ENCODE assay signal across 16 cellular contexts in genomic region chr5:139839416-139839815, GRCh38. TPM values are rescaled to one million over a fixed set of nuclear protein-coding genes. Genes with fewer than 3 reads are reported as not detected.
DNase-seq lines count a peak whose midpoint lies in the region; ATAC-seq, FAIRE-seq and TF ChIP-seq lines count a peak whose summit lies in the region.
"Had no signal": no experiment of that assay in that cellular context is flagged by ENCODE, and none has a peak within 500 bp of the region (broad histone marks: within the 10 kb centered on the region; RNA-seq: fewer than 3 reads in every experiment).

No MANE protein-coding gene starts in this region.

- H3K4me1 ChIP-seq in HepG2 (ENCODE audit: insufficient read depth, low read length) (no peaks in the 10 kb centered on the region), sigmoid colon (peaks cover 0 to 5% (median 0%) of the 10 kb centered on the region in 4 donors)
- H3K4me1 ChIP-seq: HAP-1 had no signal

- H3K4me3 Mint-ChIP-seq in activated naive CD8-positive, alpha-beta T cell treated with anti-CD3 and anti-CD28 coated beads, Interleukin-2, amount 10 ng/mL, durations not matched to agents 7 days and 5 days: no peak overlapping the region
- no peak overlapping the region for H3K4me3 Mint-ChIP-seq in activated naive CD8-positive, alpha-beta T cell treated with anti-CD3 and anti-CD28 coated beads, Interleukin-2, amount 50 U/mL, for 24 hours
- H3K4me3 Mint-ChIP-seq in Calu3 (ENCODE audit: low read depth, unreplicated experiment): no peak overlapping the region
- H3K4me3 Mint-ChIP-seq: CD4-positive, alpha-beta T cell had no signal

- H3K27ac ChIP-seq in HepG2 (ENCODE audit: extremely low read length, insufficient read depth, low read length) (no peak overlapping the region), sigmoid colon (no peak overlapping the region)
- H3K27ac ChIP-seq: BLaER1 treated with 17β-estradiol and CSF1 and Interleukin-3, amounts not matched to agents 10 nM and 100 nM; GM23248 had no signal

- no peak for ATAC-seq in activated naive CD8-positive, alpha-beta T cell treated with anti-CD3 and anti-CD28 coated beads, Interleukin-2, amount 10 ng/mL, durations not matched to agents 7 days and 5 days (ENCODE audit: low read depth)
- ATAC-seq in activated naive CD8-positive, alpha-beta T cell treated with anti-CD3 and anti-CD28 coated beads, Interleukin-2, amount 50 U/mL, for 24 hours: no peak
- ATAC-seq in HepG2: no peak
- ATAC-seq: K562 had no signal

- H3K9me3 Mint-ChIP-seq in activated naive CD8-positive, alpha-beta T cell treated with anti-CD3 and anti-CD28 coated beads, Interleukin-2, amount 10 ng/mL, durations not matched to agents 7 days and 5 days: no peaks in the 10 kb centered on the region
- H3K9me3 Mint-ChIP-seq in activated naive CD8-positive, alpha-beta T cell treated with anti-CD3 and anti-CD28 coated beads, Interleukin-2, amount 50 U/mL, for 24 hours: no peaks in the 10 kb centered on the region
- no peaks in the 10 kb centered on the region for H3K9me3 Mint-ChIP-seq in Calu3 (ENCODE audit: low read depth, unreplicated experiment)
- H3K9me3 Mint-ChIP-seq: CD4-positive, alpha-beta T cell had no signal

- H3K9ac ChIP-seq in HepG2 (ENCODE audit: insufficient read depth, low read depth, low read length): no peak overlapping the region
- H3K9ac ChIP-seq: BLaER1 treated with 17β-estradiol and CSF1 and Interleukin-3, amounts not matched to agents 10 nM and 100 nM; GM23248 had no signal

- CTCF ChIA-PET in HepG2 (lab: Yijun Ruan, JAX; ENCODE audit: low intra/inter-chr PET ratio, low total read pairs): no interaction called here
- CTCF ChIA-PET in Calu3 (lab: Charles Lee): no interaction called here

- H3K4me1 Mint-ChIP-seq in activated naive CD8-positive, alpha-beta T cell treated with anti-CD3 and anti-CD28 coated beads, Interleukin-2, amount 10 ng/mL, durations not matched to agents 7 days and 5 days: peaks cover 1% of the 10 kb centered on the region
- H3K4me1 Mint-ChIP-seq in activated naive CD8-positive, alpha-beta T cell treated with anti-CD3 and anti-CD28 coated beads, Interleukin-2, amount 50 U/mL, for 24 hours: peaks cover 1% of the 10 kb centered on the region
- H3K4me1 Mint-ChIP-seq in Calu3 (ENCODE audit: low read depth, unreplicated experiment): no peaks in the 10 kb centered on the region

- POLR2A ChIA-PET in activated naive CD8-positive, alpha-beta T cell treated with anti-CD3 and anti-CD28 coated beads, Interleukin-2, amount 10 ng/mL, durations not matched to agents 7 days and 5 days (lab: Charles Lee): no interaction called here
- POLR2A ChIA-PET in HepG2 (lab: Yijun Ruan, JAX): no interaction called here

- H3K36me3 Mint-ChIP-seq in activated naive CD8-positive, alpha-beta T cell treated with anti-CD3 and anti-CD28 coated beads, Interleukin-2, amount 10 ng/mL, durations not matched to agents 7 days and 5 days: no peaks in the 10 kb centered on the region
- H3K36me3 Mint-ChIP-seq in activated naive CD8-positive, alpha-beta T cell treated with anti-CD3 and anti-CD28 coated beads, Interleukin-2, amount 50 U/mL, for 24 hours (ENCODE audit: low read depth): no peaks in the 10 kb centered on the region
- no peaks in the 10 kb centered on the region for H3K36me3 Mint-ChIP-seq in Calu3 (ENCODE audit: insufficient read depth, unreplicated experiment)

- no peaks in the 10 kb centered on the region for H3K9me3 ChIP-seq in HepG2 (ENCODE audit: low read length)
- no peaks in the 10 kb centered on the region for H3K9me3 ChIP-seq in sigmoid colon
- H3K9me3 ChIP-seq: BLaER1 treated with 17β-estradiol and CSF1 and Interleukin-3, amounts not matched to agents 10 nM and 100 nM; HAP-1 had no signal

- H3K36me3 ChIP-seq in HepG2 (replicated peaks in 1 of 2; ENCODE audit: control insufficient read depth in 1 of 2, insufficient read depth in 2 of 2, low read length in 2 of 2) (no peaks in the 10 kb centered on the region), sigmoid colon (no peaks in the 10 kb centered on the region)
- H3K36me3 ChIP-seq: BLaER1 treated with 17β-estradiol and CSF1 and Interleukin-3, amounts not matched to agents 10 nM and 100 nM; HAP-1 had no signal

- TF ChIP-seq EP300 in HepG2 (IDR thresholded peaks at IDR 0.05; ENCODE audit: low read depth in 2 of 2, low read length in 2 of 2) (no peak), HepG2 (CRISPR knock-in tag; IDR thresholded peaks at IDR 0.05; ENCODE audit: borderline replicate concordance) (no peak), sigmoid colon (IDR thresholded peaks at IDR 0.05) (no peak)

- TF ChIP-seq POLR2A in HepG2 (IDR thresholded peaks at IDR 0.05; ENCODE audit: insufficient read depth in 1 of 2, low read depth in 2 of 2, low read length in 2 of 2): no peak
- TF ChIP-seq POLR2A in sigmoid colon (IDR thresholded peaks at IDR 0.05): no peak

- H3K79me2 ChIP-seq in HepG2 (ENCODE audit: insufficient read depth, low read length): no peaks in the 10 kb centered on the region

- no peaks in the 10 kb centered on the region for H4K20me1 ChIP-seq in HepG2 (ENCODE audit: insufficient read depth, low read length)

- 63% methylated on average over 10 of the region's 11 CpGs for WGBS in HepG2 (ENCODE audit: low lambda C conversion rate)
- 93% methylated on average over 11 of the region's 11 CpGs for WGBS in sigmoid colon, 2 donors

- no TSS peak for BruUV-seq in HepG2 (replicated peaks; lab: Mats Ljungman, UMichigan)
- no TSS peak for BruUV-seq in Calu3 (replicated peaks; lab: Mats Ljungman, UMichigan)

- in situ Hi-C loops in HepG2 (cut with HindIII; ENCODE audit: extremely low pct_ligation_motif_present, low pct_unique_long_range_greater_than_20kb): no loop called here

- intact Hi-C loops in HepG2 (cut with micrococcal nuclease; ENCODE audit: unreplicated experiment) (no loop called here), sigmoid colon (cut with DNase I) (no loop called here), Calu3 (cut with micrococcal nuclease; ENCODE audit: unreplicated experiment) (no loop called here)

- FAIRE-seq in HepG2 (lab: Jason Lieb, UNC) (no peak), HTR-8/SVneo (lab: Jason Lieb, UNC) (no peak)
- FAIRE-seq: GM12891, K562 had no signal

- no peak for TF ChIP-seq CTCF in HepG2 (CRISPR knock-in tag; IDR thresholded peaks at IDR 0.05)
- no peak for TF ChIP-seq CTCF in sigmoid colon (IDR thresholded peaks at IDR 0.05)
- TF ChIP-seq CTCF in Calu3 (IDR thresholded peaks at IDR 0.05; ENCODE audit: unreplicated experiment): no peak

- no peak overlapping the region for H2AFZ ChIP-seq in HepG2 (ENCODE audit: low read length)
- H2AFZ ChIP-seq: GM23248 had no signal

- TF ChIP-seq RAD21 in HepG2 (CRISPR knock-in tag; IDR thresholded peaks at IDR 0.05): no peak

- DNase-seq in activated naive CD8-positive, alpha-beta T cell treated with anti-CD3 and anti-CD28 coated beads, Interleukin-2, amount 10 ng/mL, durations not matched to agents 7 days and 5 days: peak; percentile 15
- no peak for DNase-seq in activated naive CD8-positive, alpha-beta T cell treated with anti-CD3 and anti-CD28 coated beads, Interleukin-2, amount 50 U/mL, for 24 hours
- no peak for DNase-seq in HepG2 (ENCODE audit: low spot score)
- DNase-seq in sigmoid colon: peak; percentile 49
- DNase-seq in Calu3: no peak
- no peak for DNase-seq in HTR-8/SVneo (ENCODE audit: insufficient read length, low spot score)
- no peak for DNase-seq in mesenteric fat pad (ENCODE audit: low spot score)
- DNase-seq: 8988T; ACHN; CD4-positive, alpha-beta T cell; DMS79; GM23248 had no signal

- H3K27me3 Mint-ChIP-seq in activated naive CD8-positive, alpha-beta T cell treated with anti-CD3 and anti-CD28 coated beads, Interleukin-2, amount 10 ng/mL, durations not matched to agents 7 days and 5 days: peaks cover 4% of the 10 kb centered on the region
- H3K27me3 Mint-ChIP-seq in activated naive CD8-positive, alpha-beta T cell treated with anti-CD3 and anti-CD28 coated beads, Interleukin-2, amount 50 U/mL, for 24 hours: peaks cover 15% of the 10 kb centered on the region
- H3K27me3 Mint-ChIP-seq in Calu3 (ENCODE audit: unreplicated experiment): peaks cover 99% of the 10 kb centered on the region

- H3K4me3 ChIP-seq in HepG2 (replicated peaks in 1 of 3; ENCODE audit: insufficient read depth in 1 of 3, low read depth in 2 of 3, low read length in 3 of 3) (no peak overlapping the region), sigmoid colon (no peak overlapping the region)
- H3K4me3 ChIP-seq: BLaER1 treated with 17β-estradiol and CSF1 and Interleukin-3, amounts not matched to agents 10 nM and 100 nM; GM23248; HAP-1; K562 had no signal

- peaks cover 6 to 26% of the 10 kb centered on the region in 2 experiments; a peak in 2 of 5 replicates for H3K27me3 ChIP-seq in HepG2 (ENCODE audit: control insufficient read depth in 1 of 2, insufficient read depth in 2 of 2, low read length in 2 of 2)
- peaks cover 0 to 9% (median 0%) of the 10 kb centered on the region in 3 donors for H3K27me3 ChIP-seq in sigmoid colon
- H3K27me3 ChIP-seq: BLaER1 treated with 17β-estradiol and CSF1 and Interleukin-3, amounts not matched to agents 10 nM and 100 nM had no signal

- no peak overlapping the region for H3K4me2 ChIP-seq in HepG2 (ENCODE audit: low read depth, low read length)
- H3K4me2 ChIP-seq: BLaER1 treated with 17β-estradiol and CSF1 and Interleukin-3, amounts not matched to agents 10 nM and 100 nM had no signal

- no peak overlapping the region for H3K27ac Mint-ChIP-seq in activated naive CD8-positive, alpha-beta T cell treated with anti-CD3 and anti-CD28 coated beads, Interleukin-2, amount 10 ng/mL, durations not matched to agents 7 days and 5 days
- no peak overlapping the region for H3K27ac Mint-ChIP-seq in activated naive CD8-positive, alpha-beta T cell treated with anti-CD3 and anti-CD28 coated beads, Interleukin-2, amount 50 U/mL, for 24 hours
- H3K27ac Mint-ChIP-seq in Calu3 (ENCODE audit: unreplicated experiment): no peak overlapping the region
- H3K27ac Mint-ChIP-seq: CD4-positive, alpha-beta T cell had no signal

RNA-seq across cellular contexts. Expression of gene PSD2, which starts 43.8 kb away (rescaled TPM):
- total RNA-seq in activated naive CD8-positive, alpha-beta T cell treated with anti-CD3 and anti-CD28 coated beads, Interleukin-2, amount 10 ng/mL, durations not matched to agents 7 days and 5 days: under 1 TPM; 0.08 to 0.09 TPM
- total RNA-seq in HepG2 (2016; rRNA removed; fragmentation: Illumina TruSeq; extraction: Trizol): not detected in 2 replicates
- total RNA-seq in HepG2 (2016; cell fraction: cytosol; rRNA removed; fragmentation: Illumina TruSeq; extraction: Trizol; ENCODE audit: low read depth): not detected in 2 replicates
- not detected in 2 replicates for total RNA-seq in HepG2 (2016; cell fraction: insoluble cytoplasmic fraction; rRNA removed; fragmentation: Illumina TruSeq; extraction: Trizol)
- not detected in 2 replicates for total RNA-seq in HepG2 (2016; cell fraction: membrane; rRNA removed; fragmentation: Illumina TruSeq; extraction: Trizol)
- 0.09 TPM in 1 of 2 replicates, not detected in the other for total RNA-seq in HepG2 (2016; cell fraction: nucleus; rRNA removed; fragmentation: Illumina TruSeq; extraction: Trizol)
- polyA plus RNA-seq in HepG2 (2011; rRNA removed): 0.07 and 0.13 TPM in 2 replicates
- polyA plus RNA-seq in HepG2 (2011; cell fraction: cytosol; rRNA removed): 0.04 and 0.06 TPM in 2 replicates
- polyA plus RNA-seq in HepG2 (2011; cell fraction: nucleus; rRNA removed): 0.16 and 0.32 TPM in 2 replicates
- polyA plus RNA-seq in HepG2 (2012): 0.07 and 0.13 TPM in 2 replicates
- polyA plus RNA-seq in HepG2 (2016; cell fraction: cytosol; fragmentation: Illumina TruSeq; extraction: Trizol; ENCODE audit: low read depth): not detected in 2 replicates
- polyA plus RNA-seq in HepG2 (2016; cell fraction: insoluble cytoplasmic fraction; fragmentation: Illumina TruSeq; extraction: Trizol; ENCODE audit: low read depth): not detected in 2 replicates
- not detected in 2 replicates for polyA plus RNA-seq in HepG2 (2016; cell fraction: membrane; fragmentation: Illumina TruSeq; extraction: Trizol; ENCODE audit: low read depth)
- polyA plus RNA-seq in HepG2 (2016; cell fraction: nucleus; fragmentation: Illumina TruSeq; extraction: Trizol; ENCODE audit: insufficient read depth, low read depth): 0.10 TPM in 1 of 2 replicates, not detected in the other
- polyA minus RNA-seq in HepG2 (2011; rRNA and poly(A)+ RNA removed; ENCODE audit: low replicate concordance): 0.10 TPM in 1 of 2 replicates, not detected in the other
- polyA minus RNA-seq in HepG2 (2011; cell fraction: cytosol; rRNA and poly(A)+ RNA removed): not detected in 2 replicates
- polyA minus RNA-seq in HepG2 (2011; cell fraction: nucleus; rRNA and poly(A)+ RNA removed): 0.12 TPM in 1 of 2 replicates, not detected in the other
- total RNA-seq in sigmoid colon: under 1 TPM in 2 of 4 donors, not detected in 2; under 0.01 to 0.28 TPM
- under 1 TPM in 1 of 3 donors, not detected in 2; 0.10 TPM for polyA plus RNA-seq in sigmoid colon
- total RNA-seq in Calu3 (2022): not detected in 2 replicates
- not detected for total RNA-seq in mesenteric fat pad
- polyA plus RNA-seq: GM23248 had no signal

Comparison
In these comparisons a context has a peak if more than half of its experiments do, and no peak if none do; other contexts are left out.
1. DNase-seq: peak in activated naive CD8-positive, alpha-beta T cell treated with anti-CD3 and anti-CD28 coated beads, Interleukin-2, amount 10 ng/mL, durations not matched to agents 7 days and 5 days (single experiment) and sigmoid colon (single experiment); none in activated naive CD8-positive, alpha-beta T cell treated with anti-CD3 and anti-CD28 coated beads, Interleukin-2, amount 50 U/mL, for 24 hours (single experiment), HepG2 (single experiment), Calu3 (single experiment), HTR-8/SVneo (single experiment) and mesenteric fat pad (single experiment).